10 cellular contexts compared by ENCODE assay signal in genomic region chr6:45920819-45921511, GRCh38.
A peak's percentile ranks its signal among the peaks of the same experiment; 100 is the strongest.
DNase-seq lines count a peak whose midpoint lies in the region; ATAC-seq lines count a peak whose summit lies in the region.
"Had no signal": no experiment of that assay in that cellular context is flagged by ENCODE, and none has a peak within 500 bp of the region (broad histone marks: within the 10 kb centered on the region; RNA-seq: fewer than 3 reads in every experiment).

No MANE protein-coding gene starts in this region.

- POLR2A ChIA-PET in naive thymus-derived CD8-positive, alpha-beta T cell (lab: Charles Lee) = no interaction called here

- H3K27me3 Mint-ChIP-seq in stimulated activated memory B cell treated with anti-CD40 and anti-IgM and Interleukin-4, amounts not matched to agents 10 μg/mL and 1 μg/mL and 100 μg/mL, for 72 hours = no peaks in the 10 kb centered on the region
- H3K27me3 Mint-ChIP-seq in naive thymus-derived CD8-positive, alpha-beta T cell = peaks cover 0 to 4% (median 1%) of the 10 kb centered on the region in 5 donors

- H3K4me3 ChIP-seq in H7 (ENCODE audit: insufficient read depth, low read depth, low read length) = no peak overlapping the region
- H3K4me3 ChIP-seq: right atrium auricular region had no signal

- peaks cover 32% of the 10 kb centered on the region for H3K4me1 Mint-ChIP-seq in stimulated activated memory B cell treated with anti-CD40 and anti-IgM and Interleukin-4, amounts not matched to agents 10 μg/mL and 1 μg/mL and 100 μg/mL, for 72 hours
- H3K4me1 Mint-ChIP-seq in naive thymus-derived CD8-positive, alpha-beta T cell = peaks cover 0 to 6% (median 4%) of the 10 kb centered on the region in 4 donors

- ATAC-seq in GM21576 (IDR thresholded peaks at IDR 0.05; ENCODE audit: unreplicated experiment) (peak; percentile 49), HG03378 (IDR thresholded peaks at IDR 0.05; ENCODE audit: unreplicated experiment) (peak; percentile 73)
- ATAC-seq in stimulated activated memory B cell treated with anti-CD40 and anti-IgM and Interleukin-4, amounts not matched to agents 10 μg/mL and 1 μg/mL and 100 μg/mL, for 72 hours = peak; percentile 80
- no peak for ATAC-seq in naive thymus-derived CD8-positive, alpha-beta T cell

- H3K36me3 Mint-ChIP-seq in stimulated activated memory B cell treated with anti-CD40 and anti-IgM and Interleukin-4, amounts not matched to agents 10 μg/mL and 1 μg/mL and 100 μg/mL, for 72 hours = no peaks in the 10 kb centered on the region
- no peaks in the 10 kb centered on the region for H3K36me3 Mint-ChIP-seq in naive thymus-derived CD8-positive, alpha-beta T cell

- H3K36me3 ChIP-seq in H7 (replicated peaks; ENCODE audit: control insufficient read depth, insufficient read depth, low read length) = no peaks in the 10 kb centered on the region
- H3K36me3 ChIP-seq: right atrium auricular region had no signal

- no peaks in the 10 kb centered on the region for H3K27me3 ChIP-seq in H7 (ENCODE audit: control insufficient read depth, insufficient read depth, low read length)
- H3K27me3 ChIP-seq: right atrium auricular region had no signal

- peak overlapping the region; percentile 78 for H3K27ac Mint-ChIP-seq in stimulated activated memory B cell treated with anti-CD40 and anti-IgM and Interleukin-4, amounts not matched to agents 10 μg/mL and 1 μg/mL and 100 μg/mL, for 72 hours
- H3K27ac Mint-ChIP-seq in naive thymus-derived CD8-positive, alpha-beta T cell = peak overlapping the region in 1 of 10 donors; percentile 36

- H3K4me3 Mint-ChIP-seq in stimulated activated memory B cell treated with anti-CD40 and anti-IgM and Interleukin-4, amounts not matched to agents 10 μg/mL and 1 μg/mL and 100 μg/mL, for 72 hours = no peak overlapping the region
- peak overlapping the region in 1 of 10 donors; percentile 49 for H3K4me3 Mint-ChIP-seq in naive thymus-derived CD8-positive, alpha-beta T cell

- peak; percentile 43 to 44 for DNase-seq in activated T-cell treated with anti-CD3 and anti-CD28 coated beads, Interleukin-2, amount 50 U/mL, for 48 hours
- no peak for DNase-seq in activated T-cell treated with anti-CD3 and anti-CD28 coated beads, Interleukin-2, amount 50 U/mL, for 1 hour
- DNase-seq in SKM-1 treated with dmso at 0.1 percent for 144 hours (lab: John Stamatoyannopoulos, UW; ENCODE audit: unreplicated experiment) (no peak), H7 (no peak)
- DNase-seq in naive thymus-derived CD8-positive, alpha-beta T cell = no peak
- DNase-seq: NCI-H526 treated with DMSO at 0.1 percent for 48 hours had no signal

- no peaks in the 10 kb centered on the region for H3K9me3 Mint-ChIP-seq in stimulated activated memory B cell treated with anti-CD40 and anti-IgM and Interleukin-4, amounts not matched to agents 10 μg/mL and 1 μg/mL and 100 μg/mL, for 72 hours
- H3K9me3 Mint-ChIP-seq in naive thymus-derived CD8-positive, alpha-beta T cell = no peaks in the 10 kb centered on the region

Comparison
In these comparisons a context has a peak if more than half of its experiments do, and no peak if none do; other contexts are left out.
1. DNase-seq: peak in activated T-cell treated with anti-CD3 and anti-CD28 coated beads, Interleukin-2, amount 50 U/mL, for 48 hours (2 of 2); none in activated T-cell treated with anti-CD3 and anti-CD28 coated beads, Interleukin-2, amount 50 U/mL, for 1 hour (single experiment), SKM-1 treated with dmso at 0.1 percent for 144 hours (single experiment), naive thymus-derived CD8-positive, alpha-beta T cell (0 of 10) and H7 (single experiment).
2. ATAC-seq: peak in GM21576 (single experiment), HG03378 (single experiment) and stimulated activated memory B cell treated with anti-CD40 and anti-IgM and Interleukin-4, amounts not matched to agents 10 μg/mL and 1 μg/mL and 100 μg/mL, for 72 hours (single experiment); none in naive thymus-derived CD8-positive, alpha-beta T cell (0 of 2).